ENCODE assay signal across 21 cellular contexts in genomic region chr6:8437813-8438212, GRCh38.
"Had no signal": no experiment of that assay in that cellular context is flagged by ENCODE, and none has a peak within 500 bp of the region (broad histone marks: within the 10 kb centered on the region; RNA-seq: fewer than 3 reads in every experiment).

No MANE protein-coding gene starts in this region.

- H3K9me3 ChIP-seq: colonic mucosa, esophagus squamous epithelium, gastroesophageal sphincter, mucosa of descending colon, neutrophil, right atrium auricular region, stomach, thoracic aorta had no signal

- FAIRE-seq: small intestine, urothelium cell line had no signal

- H3K27me3 ChIP-seq: colonic mucosa, esophagus squamous epithelium, gastroesophageal sphincter, right atrium auricular region, stomach had no signal

- ATAC-seq: gastroesophageal sphincter; left lobe of liver; mucosa of descending colon; naive thymus-derived CD8-positive, alpha-beta T cell had no signal

- H3K36me3 ChIP-seq: colonic mucosa, esophagus squamous epithelium, gastroesophageal sphincter, neutrophil, right atrium auricular region, stomach, thoracic aorta had no signal

- DNase-seq: colonic mucosa; dermis blood vessel endothelial cell; esophagus squamous epithelium; foreskin fibroblast; glutamatergic neuron; islet precursor cell; mammary epithelial cell; mucosa of descending colon; naive thymus-derived CD8-positive, alpha-beta T cell; small intestine; stimulated activated CD4-positive, alpha-beta T cell treated with anti-CD3 and anti-CD28 coated beads, Interleukin-12 subunit alpha, Interleukin-12 subunit beta, amount 100 ng/mL, for 4 hours; stimulated activated naive CD4-positive, alpha-beta T cell; stomach; substantia nigra; trophoblast cell had no signal

- H3K4me3 ChIP-seq: colonic mucosa, esophagus squamous epithelium, gastroesophageal sphincter, mucosa of descending colon, right atrium auricular region, stomach, thoracic aorta had no signal

- H3K27ac ChIP-seq: colonic mucosa, esophagus squamous epithelium, gastroesophageal sphincter, neutrophil, right atrium auricular region, stomach, thoracic aorta had no signal
